In the genomic region with DNA sequence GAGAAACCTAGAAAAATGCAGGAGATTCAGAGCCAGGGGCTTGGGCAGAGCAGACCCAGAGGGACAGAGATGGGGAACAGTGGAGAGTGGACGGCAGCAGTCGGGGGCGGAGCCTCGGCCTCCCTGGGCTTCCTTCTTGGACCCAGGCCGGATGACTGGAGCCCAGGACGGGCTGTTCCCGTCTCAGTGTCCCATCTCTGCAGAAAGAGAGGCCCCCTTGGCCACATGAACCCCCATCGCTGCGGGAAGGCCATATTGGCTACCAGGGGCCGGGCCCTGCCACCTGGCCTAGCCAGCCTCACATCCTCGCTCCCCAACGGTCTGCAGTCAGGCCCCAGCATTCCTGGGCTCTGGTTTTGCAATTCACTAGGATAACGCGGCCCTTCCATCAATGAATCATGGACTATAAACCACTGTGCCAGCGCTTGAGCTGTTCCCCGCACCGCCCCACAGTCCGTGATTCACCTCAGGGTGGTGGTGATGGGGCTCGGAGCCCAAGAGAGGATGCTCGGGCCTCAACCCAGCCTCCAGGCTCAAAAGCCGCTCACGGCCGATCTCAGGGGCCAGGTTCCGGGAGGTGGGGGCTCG, we compare ENCODE assay signal across 10 cellular contexts.
DNase-seq lines count a peak whose midpoint lies in the region; ATAC-seq, FAIRE-seq and TF ChIP-seq lines count a peak whose summit lies in the region.
"Had no signal": no experiment of that assay in that cellular context is flagged by ENCODE, and none has a peak within 500 bp of the region (broad histone marks: within the 10 kb centered on the region; RNA-seq: fewer than 3 reads in every experiment).

No MANE protein-coding gene starts in this region.

- intact Hi-C loops in posterior vena cava (cut with DNase I): no loop called here

- DNase-seq in AG10803 (ENCODE audit: low read depth) (peak; percentile 96), RPMI7951 (ENCODE audit: low read depth) (peak; percentile 92), fibroblast of lung (ENCODE audit: low read depth in 2 of 2) (peak; percentile 93 to 97), posterior vena cava (ENCODE audit: low spot score) (peak; percentile 94), GM12892 (ENCODE audit: insufficient read length) (no peak)
- DNase-seq in effector memory CD4-positive, alpha-beta T cell: no peak
- DNase-seq: central memory CD4-positive, alpha-beta T cell had no signal

- H3K9me3 ChIP-seq in fibroblast of lung (ENCODE audit: control insufficient read depth, insufficient read depth, low read depth, low read length): no peaks in the 10 kb centered on the region
- no peaks in the 10 kb centered on the region for H3K9me3 ChIP-seq in effector memory CD4-positive, alpha-beta T cell (ENCODE audit: control insufficient read depth, low read length)

- no peaks in the 10 kb centered on the region for H3K79me2 ChIP-seq in fibroblast of lung (ENCODE audit: control insufficient read depth, insufficient read depth, low read length)

- no peak for TF ChIP-seq POLR2A in GM12892 (IDR thresholded peaks at IDR 0.05; ENCODE audit: low read depth, low read length)

- H3K9ac ChIP-seq in fibroblast of lung (ENCODE audit: insufficient read depth, low read length): peak overlapping the region; percentile 45
- H3K9ac ChIP-seq: parathyroid adenoma had no signal

- H2AFZ ChIP-seq in fibroblast of lung (ENCODE audit: low read length): no peak overlapping the region
- H2AFZ ChIP-seq: parathyroid adenoma had no signal

- H3K27me3 ChIP-seq in fibroblast of lung (ENCODE audit: control insufficient read depth, insufficient read depth, low read length): no peaks in the 10 kb centered on the region
- H3K27me3 ChIP-seq in effector memory CD4-positive, alpha-beta T cell (replicated peaks; ENCODE audit: control insufficient read depth, insufficient read depth, low read length, poor library complexity, severe bottlenecking): no peaks in the 10 kb centered on the region

- peak overlapping the region; percentile 74 for H3K27ac ChIP-seq in fibroblast of lung (ENCODE audit: insufficient read depth, low read length)
- no peak overlapping the region for H3K27ac ChIP-seq in effector memory CD4-positive, alpha-beta T cell (ENCODE audit: insufficient read depth, low read length, poor library complexity, severe bottlenecking)
- H3K27ac ChIP-seq: parathyroid adenoma had no signal

- FAIRE-seq in GM12892 (lab: Jason Lieb, UNC): no peak

- H3K4me2 ChIP-seq in fibroblast of lung (ENCODE audit: extremely low read depth, insufficient read depth, low read length): no peak overlapping the region

- peaks cover 27% of the 10 kb centered on the region for H3K4me1 ChIP-seq in fibroblast of lung (ENCODE audit: control insufficient read depth, extremely low read depth, insufficient read depth, low read length)
- no peaks in the 10 kb centered on the region for H3K4me1 ChIP-seq in effector memory CD4-positive, alpha-beta T cell (ENCODE audit: control insufficient read depth, insufficient read depth, low read length, poor library complexity, severe bottlenecking)
- H3K4me1 ChIP-seq: parathyroid adenoma had no signal

- TF ChIP-seq CTCF in AG10803 (conservative IDR thresholded peaks at IDR 0.05; ENCODE audit: low read length): no peak
- TF ChIP-seq CTCF in fibroblast of lung (conservative IDR thresholded peaks at IDR 0.05 in 1 of 2, IDR thresholded peaks at IDR 0.05 in 1 of 2; ENCODE audit: low read depth in 1 of 2, low read length in 2 of 2): no peak

- H3K4me3 ChIP-seq in AG10803 (ENCODE audit: low read length): no peak overlapping the region
- no peak overlapping the region for H3K4me3 ChIP-seq in fibroblast of lung (replicated peaks in 1 of 4; ENCODE audit: control extremely low read depth in 1 of 4, insufficient read depth in 1 of 4, low read depth in 3 of 4, low read length in 4 of 4)
- no peak overlapping the region for H3K4me3 ChIP-seq in effector memory CD4-positive, alpha-beta T cell (ENCODE audit: insufficient read depth, low read depth, low read length, poor library complexity, severe bottlenecking)

- H3K36me3 ChIP-seq in fibroblast of lung (ENCODE audit: control insufficient read depth, insufficient read depth, low read length): peaks cover 2% of the 10 kb centered on the region
- H3K36me3 ChIP-seq in effector memory CD4-positive, alpha-beta T cell (ENCODE audit: control insufficient read depth, insufficient read depth, low read length): peaks cover 31% of the 10 kb centered on the region

- no peaks in the 10 kb centered on the region for H4K20me1 ChIP-seq in fibroblast of lung (ENCODE audit: control insufficient read depth, extremely low read depth, insufficient read depth, low read length)

- ATAC-seq in HG02678 (IDR thresholded peaks at IDR 0.05; ENCODE audit: unreplicated experiment) (no peak), HG03457 (IDR thresholded peaks at IDR 0.05; ENCODE audit: unreplicated experiment) (no peak)

Comparison
In these comparisons a context has a peak if more than half of its experiments do, and no peak if none do; other contexts are left out.
1. DNase-seq: peak in AG10803 (single experiment), RPMI7951 (single experiment), fibroblast of lung (2 of 2) and posterior vena cava (single experiment); none in effector memory CD4-positive, alpha-beta T cell (0 of 3) and GM12892 (single experiment).